In genomic region chr22:19840059-19840458, GRCh38 we compare ENCODE assay signal across 1 cellular context.
A peak's percentile ranks its signal among the peaks of the same experiment; 100 is the strongest.
TF ChIP-seq lines count a peak whose summit lies in the region.

No MANE protein-coding gene starts in this region.

TF ChIP-seq in IMR-90, 13 proteins besides CTCF, POLR2A, EP300 and RAD21:
- TF ChIP-seq NFE2L2 (IDR thresholded peaks at IDR 0.05; ENCODE audit: low read depth, low read length) (no peak), MAFK (IDR thresholded peaks at IDR 0.05; ENCODE audit: low read depth, low read length) (peak; percentile 14; the same call in 1 of the 2 replicates), CEBPB (IDR thresholded peaks at IDR 0.05; ENCODE audit: low read depth, low read length) (peak; percentile 32; the same call in 1 of the 2 replicates), MXI1 (IDR thresholded peaks at IDR 0.05; ENCODE audit: borderline replicate concordance, low read depth, low read length) (no peak)
